In the genomic region with DNA sequence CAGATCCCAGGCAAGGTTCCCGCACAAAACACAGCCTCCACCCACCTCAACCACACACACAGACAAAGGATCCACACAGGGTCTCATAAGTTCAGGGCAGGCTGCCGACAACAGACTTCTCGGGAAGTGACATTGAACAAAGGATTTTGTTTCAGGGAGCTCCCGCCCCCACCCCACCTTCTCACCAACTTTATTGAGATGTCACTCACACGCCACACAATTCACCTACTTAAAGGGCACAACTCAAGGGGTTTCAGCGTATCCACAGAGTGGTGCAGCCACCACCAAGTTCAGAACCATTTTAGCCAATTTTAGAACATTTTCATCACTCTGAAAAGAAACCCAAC, we compare ENCODE assay signal across 26 cellular contexts.
"Had no signal": no experiment of that assay in that cellular context is flagged by ENCODE, and none has a peak within 500 bp of the region (broad histone marks: within the 10 kb centered on the region; RNA-seq: fewer than 3 reads in every experiment).

No MANE protein-coding gene starts in this region.

- H3K9me3 ChIP-seq: tibial artery had no signal

- H3K79me2 ChIP-seq: hepatocyte had no signal

- H3K27ac ChIP-seq: gastroesophageal sphincter, hepatocyte, suprapubic skin, tibial artery, WERI-Rb-1 had no signal

- H3K36me3 ChIP-seq: gastroesophageal sphincter, suprapubic skin, tibial artery, WERI-Rb-1 had no signal

- H3K4me3 Mint-ChIP-seq: activated naive CD4-positive, alpha-beta T cell treated with anti-CD3 and anti-CD28 coated beads, Interleukin-2, amount 50 U/mL, for 24 hours; activated naive CD8-positive, alpha-beta T cell treated with anti-CD3 and anti-CD28 coated beads, Interleukin-2, amount 50 U/mL, for 24 hours; activated T-cell treated with anti-CD3 and anti-CD28 coated beads, Interleukin-2, amount 50 U/mL, for 24 hours; mesothelial cell of epicardium; naive thymus-derived CD4-positive, alpha-beta T cell; T-helper 1 cell treated with Interleukin-12 subunit alpha and Interleukin-12 subunit beta and Interleukin-4 antibody, amounts not matched to agents 30 μg/mL and 1 μg/mL, for 36 hours had no signal

- ATAC-seq: activated CD4-positive, CD25-positive, alpha-beta regulatory T cell treated with anti-CD3 and anti-CD28 coated beads, Interleukin-2, amount 50 U/mL, for 24 hours; activated naive CD8-positive, alpha-beta T cell treated with anti-CD3 and anti-CD28 coated beads, Interleukin-2, amount 50 U/mL, for 24 hours; gastroesophageal sphincter; left ventricle myocardium superior; naive thymus-derived CD4-positive, alpha-beta T cell had no signal

- H3K36me3 Mint-ChIP-seq: activated naive CD4-positive, alpha-beta T cell treated with anti-CD3 and anti-CD28 coated beads, Interleukin-2, amount 50 U/mL, for 24 hours had no signal

- H3K27me3 ChIP-seq: tibial artery had no signal

- H3K4me2 ChIP-seq: hepatocyte had no signal

- H3K4me1 Mint-ChIP-seq: activated naive CD4-positive, alpha-beta T cell treated with anti-CD3 and anti-CD28 coated beads, Interleukin-2, amount 50 U/mL, for 24 hours had no signal

- H3K4me3 ChIP-seq: gastroesophageal sphincter, hepatocyte, suprapubic skin, tibial artery had no signal

- H3K27ac Mint-ChIP-seq: activated naive CD4-positive, alpha-beta T cell treated with anti-CD3 and anti-CD28 coated beads, Interleukin-2, amount 50 U/mL, for 24 hours; activated naive CD8-positive, alpha-beta T cell treated with anti-CD3 and anti-CD28 coated beads, Interleukin-2, amount 50 U/mL, for 24 hours; activated T-cell treated with anti-CD3 and anti-CD28 coated beads, Interleukin-2, amount 50 U/mL, for 24 hours; mesothelial cell of epicardium; naive thymus-derived CD4-positive, alpha-beta T cell; T-helper 1 cell treated with Interleukin-12 subunit alpha and Interleukin-12 subunit beta and Interleukin-4 antibody, amounts not matched to agents 30 μg/mL and 1 μg/mL, for 36 hours had no signal

- H2AFZ ChIP-seq: hepatocyte had no signal

- DNase-seq: activated CD4-positive, alpha-beta T cell treated with anti-CD3 and anti-CD28 coated beads for 48 hours; activated CD4-positive, alpha-beta T cell treated with anti-CD3 and anti-CD28 coated beads, Interleukin-2, amount 50 U/mL, for 48 hours; activated CD8-positive, alpha-beta memory T cell treated with anti-CD3 and anti-CD28 coated beads for 24 hours; activated CD8-positive, alpha-beta memory T cell treated with anti-CD3 and anti-CD28 coated beads, Interleukin-2, amount 50 U/mL, for 48 hours; activated naive CD8-positive, alpha-beta T cell treated with anti-CD3 and anti-CD28 coated beads, Interleukin-2, amount 50 U/mL, for 24 hours; activated T-cell treated with anti-CD3 and anti-CD28 coated beads, Interleukin-2, amount 50 U/mL, for 24 hours; amygdala; effector CD8-positive, alpha-beta T cell; islet precursor cell; naive thymus-derived CD4-positive, alpha-beta T cell; retina; stimulated activated CD4-positive, alpha-beta T cell treated with anti-CD3 and anti-CD28 coated beads, Interleukin-15, amount 100 ng/mL, for 24 hours; stimulated activated CD4-positive, alpha-beta T cell treated with anti-CD3 and anti-CD28 coated beads, Interleukin-2, amount 100 ng/mL, for 24 hours; stimulated activated naive CD4-positive, alpha-beta T cell; SW 1271; T1000; tibial artery; WERI-Rb-1 had no signal
